1 cellular context compared by ENCODE assay signal in the genomic region with DNA sequence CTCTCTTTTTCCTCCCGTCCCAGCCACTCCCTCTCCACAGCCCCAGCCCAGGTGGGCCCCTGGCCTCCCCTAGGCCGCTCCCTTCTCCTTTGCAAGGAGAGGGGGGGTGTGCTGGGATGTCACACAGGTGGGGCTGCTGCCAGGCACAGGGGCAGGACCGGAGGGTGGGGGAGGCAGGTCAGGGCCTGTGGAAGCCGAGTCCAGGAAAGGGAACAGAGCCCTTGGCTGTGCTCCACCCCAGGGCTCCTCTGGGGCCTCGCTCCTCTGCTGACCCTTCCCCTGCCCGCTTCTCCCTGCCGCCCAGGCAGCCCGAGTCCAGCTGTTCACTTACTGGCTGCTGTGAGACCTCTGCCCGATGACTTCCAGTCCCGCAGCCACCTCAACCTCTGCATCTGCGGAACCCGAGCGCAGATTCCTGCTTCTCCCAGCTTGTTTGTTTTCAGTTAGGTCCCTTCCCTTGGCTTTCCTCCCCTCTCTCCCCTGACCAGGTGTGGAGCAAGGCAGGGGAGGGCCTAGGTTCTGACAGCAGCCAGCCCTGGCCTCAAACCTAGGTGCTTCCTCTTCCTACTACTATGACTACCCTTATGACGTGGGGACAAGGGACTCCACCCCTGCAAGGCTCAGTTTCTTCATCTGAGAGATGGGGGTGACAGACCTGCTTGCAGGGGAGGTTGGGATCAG.
TF ChIP-seq lines count a peak whose summit lies in the region.

No MANE protein-coding gene starts in this region.

TF ChIP-seq in H1, 55 proteins besides CTCF, POLR2A, EP300 and RAD21:
- TF ChIP-seq SAP30 (IDR thresholded peaks at IDR 0.05; ENCODE audit: insufficient read depth, insufficient replicate concordance, low read length) = no peak
- TF ChIP-seq, protein P1, sequence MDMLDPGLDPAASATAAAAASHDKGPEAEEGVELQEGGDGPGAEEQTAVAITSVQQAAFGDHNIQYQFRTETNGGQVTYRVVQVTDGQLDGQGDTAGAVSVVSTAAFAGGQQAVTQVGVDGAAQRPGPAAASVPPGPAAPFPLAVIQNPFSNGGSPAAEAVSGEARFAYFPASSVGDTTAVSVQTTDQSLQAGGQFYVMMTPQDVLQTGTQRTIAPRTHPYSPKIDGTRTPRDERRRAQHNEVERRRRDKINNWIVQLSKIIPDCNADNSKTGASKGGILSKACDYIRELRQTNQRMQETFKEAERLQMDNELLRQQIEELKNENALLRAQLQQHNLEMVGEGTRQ (IDR thresholded peaks at IDR 0.05; ENCODE audit: low read length) = no peak
- TF ChIP-seq TCF12 (IDR thresholded peaks at IDR 0.05; ENCODE audit: low read depth, low read length) = no peak
- TF ChIP-seq TAF7 (optimal IDR thresholded peaks at IDR 0.05; ENCODE audit: borderline replicate concordance, low read depth, low read length) = no peak
- TF ChIP-seq TAF1 (IDR thresholded peaks at IDR 0.05; ENCODE audit: low read depth, low read length) = no peak
- TF ChIP-seq POLR2AphosphoS5 (IDR thresholded peaks at IDR 0.05; ENCODE audit: low read depth, low read length) = no peak
- no peak for TF ChIP-seq YY1 (IDR thresholded peaks at IDR 0.05; ENCODE audit: low read depth, low read length)
- no peak for TF ChIP-seq RFX5 (IDR thresholded peaks at IDR 0.05; ENCODE audit: borderline replicate concordance, low read depth, low read length)
- TF ChIP-seq SP2 (IDR thresholded peaks at IDR 0.05; ENCODE audit: low read length) = no peak
- TF ChIP-seq CEBPB (IDR thresholded peaks at IDR 0.05; ENCODE audit: low read depth, low read length) = no peak
- TF ChIP-seq MAFK (IDR thresholded peaks at IDR 0.05; ENCODE audit: low read depth, low read length) = no peak
- no peak for TF ChIP-seq SP4 (IDR thresholded peaks at IDR 0.05; ENCODE audit: low read length)
- no peak for TF ChIP-seq CBX5 (IDR thresholded peaks at IDR 0.05; ENCODE audit: low read depth, low read length)
